ENCODE assay signal across 17 cellular contexts in the genomic region with DNA sequence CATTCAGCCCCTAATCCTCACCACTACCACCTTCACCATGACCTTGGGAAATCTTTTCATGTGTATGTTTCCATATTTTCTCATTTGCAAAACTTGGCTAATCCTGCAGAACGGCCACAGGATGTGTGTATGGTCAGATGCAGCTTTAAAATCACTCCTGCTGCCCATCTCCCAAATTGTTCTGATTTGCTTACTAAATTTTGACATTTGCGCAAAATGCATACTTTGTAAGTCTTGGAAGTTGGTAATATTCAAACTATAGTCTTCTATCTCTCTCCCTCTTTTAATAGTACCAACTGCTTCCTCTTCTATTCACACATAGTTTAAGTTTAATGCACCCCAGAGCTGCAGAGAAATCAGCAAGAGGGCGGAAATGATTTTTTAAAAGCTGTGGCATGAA.
"Had no signal": no experiment of that assay in that cellular context is flagged by ENCODE, and none has a peak within 500 bp of the region (broad histone marks: within the 10 kb centered on the region; RNA-seq: fewer than 3 reads in every experiment).

No MANE protein-coding gene starts in this region.

- H3K9me3 Mint-ChIP-seq: IgD-negative memory B cell had no signal

- H3K4me3 Mint-ChIP-seq: IgD-negative memory B cell had no signal

- H3K36me3 Mint-ChIP-seq: IgD-negative memory B cell had no signal

- H3K27me3 Mint-ChIP-seq: IgD-negative memory B cell had no signal

- H3K27ac Mint-ChIP-seq: IgD-negative memory B cell had no signal

- DNase-seq: MG63, NCI-H1092 treated with DMSO at 0.1 percent for 48 hours, NCI-H1436, NCI-H187, NCI-H2029, NCI-H2081 treated with DMSO at 0.1 percent for 48 hours, NCI-H2171, NCI-H226, NCI-H446, NCI-H510A, NCI-H524 treated with DMSO at 0.1 percent for 48 hours, NCI-H69, NCI-H774, Right ventricle myocardium superior, RPMI8226, SIG-M5 had no signal
